Comparison of ENCODE assay signal across 13 cellular contexts in genomic region chr9:129806126-129806525, GRCh38. TPM values are rescaled to one million over a fixed set of nuclear protein-coding genes. Genes with fewer than 3 reads are reported as not detected.
A peak's percentile ranks its signal among the peaks of the same experiment; 100 is the strongest.
DNase-seq lines count a peak whose midpoint lies in the region; ATAC-seq and TF ChIP-seq lines count a peak whose summit lies in the region.
"Had no signal": no experiment of that assay in that cellular context is flagged by ENCODE, and none has a peak within 500 bp of the region (broad histone marks: within the 10 kb centered on the region; RNA-seq: fewer than 3 reads in every experiment).

No MANE protein-coding gene starts in this region.

- H3K9me3 Mint-ChIP-seq in natural killer cell (no peaks in the 10 kb centered on the region), T-cell (no peaks in the 10 kb centered on the region)
- H3K9me3 Mint-ChIP-seq in natural killer cell treated with Interleukin-12 subunit alpha and Interleukin-12 subunit beta and Interleukin-15 and Interleukin-18, amount 100 ng/mL, for 72 hours = no peaks in the 10 kb centered on the region

- DNase-seq in natural killer cell (no peak), T-cell (no peak), left colon (no peak), ecto neural progenitor cell (ENCODE audit: low spot score) (no peak), anterior cingulate cortex (lab: John Stamatoyannopoulos, UW) (no peak), HPDE6-E6E7 (ENCODE audit: extremely low spot score) (no peak)
- DNase-seq in natural killer cell treated with Interleukin-12 subunit alpha and Interleukin-12 subunit beta and Interleukin-15 and Interleukin-18, amount 100 ng/mL, for 72 hours (ENCODE audit: low spot score) = no peak
- DNase-seq: GM23248, mesendoderm, NCI-H187, NCI-H526, upper lobe of right lung had no signal

- CTCF ChIA-PET in T-cell (lab: Charles Lee) = interaction anchor here (0.6 to 0.7 kb wide), 2 partner anchors 690 to 805 kb away, joined by 3 to 5 read pairs; no protein-coding TSS in a partner anchor

- intact Hi-C loops in natural killer cell (cut with micrococcal nuclease) = no loop called here
- intact Hi-C loops in left colon (cut with DNase I, micrococcal nuclease) = no loop called here

- H3K27ac Mint-ChIP-seq in natural killer cell = peak overlapping the region in 1 of 2 donors; percentile 68
- H3K27ac Mint-ChIP-seq in natural killer cell treated with Interleukin-12 subunit alpha and Interleukin-12 subunit beta and Interleukin-15 and Interleukin-18, amount 100 ng/mL, for 72 hours = peak overlapping the region in 1 of 2 donors; percentile 24
- peak overlapping the region; percentile 47 to 66 for H3K27ac Mint-ChIP-seq in T-cell

- H3K4me3 Mint-ChIP-seq in natural killer cell (peak overlapping the region; percentile 38), T-cell (peak overlapping the region in 2 of 3 donors; percentile 31 to 35)
- H3K4me3 Mint-ChIP-seq in natural killer cell treated with Interleukin-12 subunit alpha and Interleukin-12 subunit beta and Interleukin-15 and Interleukin-18, amount 100 ng/mL, for 72 hours = no peak overlapping the region

- no peak for ATAC-seq in natural killer cell
- no peak for ATAC-seq in natural killer cell treated with Interleukin-12 subunit alpha and Interleukin-12 subunit beta and Interleukin-15 and Interleukin-18, amount 100 ng/mL, for 72 hours
- no peak for ATAC-seq in T-cell (replicated peaks in 1 of 4)
- ATAC-seq in left colon = peak; percentile 36
- ATAC-seq in HG03520 (IDR thresholded peaks at IDR 0.05; ENCODE audit: unreplicated experiment) = no peak
- ATAC-seq: upper lobe of right lung had no signal

- H3K4me1 Mint-ChIP-seq in natural killer cell (peaks cover 19 to 30% of the 10 kb centered on the region in 2 donors), T-cell (peaks cover 25 to 37% (median 34%) of the 10 kb centered on the region in 3 donors)
- peaks cover 16 to 17% of the 10 kb centered on the region in 2 donors for H3K4me1 Mint-ChIP-seq in natural killer cell treated with Interleukin-12 subunit alpha and Interleukin-12 subunit beta and Interleukin-15 and Interleukin-18, amount 100 ng/mL, for 72 hours (ENCODE audit: low read depth in 2 of 2)

- H3K36me3 Mint-ChIP-seq in natural killer cell (no peaks in the 10 kb centered on the region), T-cell (peaks cover 28% of the 10 kb centered on the region)
- H3K36me3 Mint-ChIP-seq in natural killer cell treated with Interleukin-12 subunit alpha and Interleukin-12 subunit beta and Interleukin-15 and Interleukin-18, amount 100 ng/mL, for 72 hours = no peaks in the 10 kb centered on the region

- H3K27me3 Mint-ChIP-seq in natural killer cell (ENCODE audit: low read depth in 2 of 2) (no peaks in the 10 kb centered on the region), T-cell (no peaks in the 10 kb centered on the region)
- H3K27me3 Mint-ChIP-seq in natural killer cell treated with Interleukin-12 subunit alpha and Interleukin-12 subunit beta and Interleukin-15 and Interleukin-18, amount 100 ng/mL, for 72 hours = no peaks in the 10 kb centered on the region

- POLR2A ChIA-PET in T-cell (lab: Charles Lee) = no interaction called here

- no peak for TF ChIP-seq CTCF in natural killer cell (IDR thresholded peaks at IDR 0.05)

RNA-seq across cellular contexts. Expression of gene TOR1B, which starts 3.1 kb away (rescaled TPM):
- 10 to 100 TPM; 20.2 to 30.5 (median 23.9) TPM for total RNA-seq in natural killer cell
- total RNA-seq in natural killer cell treated with Interleukin-12 subunit alpha and Interleukin-12 subunit beta and Interleukin-15 and Interleukin-18, amount 100 ng/mL, for 72 hours = 10 to 100 TPM; 23.0 to 24.5 TPM
- total RNA-seq in T-cell = 10 to 100 TPM; 19.3 to 31.0 (median 26.4) TPM
- 10 to 100 TPM; 41.7 to 50.7 TPM for total RNA-seq in left colon

RNA-seq across cellular contexts. Expression of gene TOR1A, which starts 17.8 kb away (rescaled TPM):
- total RNA-seq in natural killer cell (10 to 100 TPM; 26.1 to 36.4 (median 34.8) TPM), T-cell (10 to 100 TPM; 16.6 to 39.3 (median 34.1) TPM), left colon (10 to 100 TPM; 30.7 to 36.9 TPM)
- total RNA-seq in natural killer cell treated with Interleukin-12 subunit alpha and Interleukin-12 subunit beta and Interleukin-15 and Interleukin-18, amount 100 ng/mL, for 72 hours = 10 to 100 TPM; 53.5 to 54.7 TPM

RNA-seq across cellular contexts. Expression of gene C9orf78, which starts 28.9 kb away (rescaled TPM):
- total RNA-seq in natural killer cell (10 to 100 TPM; 93.7 to 97.9 (median 97.6) TPM), T-cell (100 to 1,000 TPM in 1 of 5 donors, 10 to 100 TPM in 4; 80.5 to 112 (median 90.2) TPM), left colon (10 to 100 TPM; 34.6 to 41.3 TPM)
- total RNA-seq in natural killer cell treated with Interleukin-12 subunit alpha and Interleukin-12 subunit beta and Interleukin-15 and Interleukin-18, amount 100 ng/mL, for 72 hours = 10 to 100 TPM; 39.8 to 65.3 TPM

RNA-seq across cellular contexts. Expression of gene USP20, which starts 29.1 kb away (rescaled TPM):
- total RNA-seq in natural killer cell (10 to 100 TPM; 66.8 to 86.1 (median 80.3) TPM), T-cell (100 to 1,000 TPM; 105 to 140 (median 125) TPM), left colon (10 to 100 TPM; 16.0 to 21.9 TPM)
- total RNA-seq in natural killer cell treated with Interleukin-12 subunit alpha and Interleukin-12 subunit beta and Interleukin-15 and Interleukin-18, amount 100 ng/mL, for 72 hours = 10 to 100 TPM; 34.7 to 44.3 TPM

RNA-seq across cellular contexts. Expression of gene PTGES, which starts 53.3 kb away (rescaled TPM):
- under 1 TPM; 0.28 to 0.47 (median 0.39) TPM for total RNA-seq in natural killer cell
- total RNA-seq in natural killer cell treated with Interleukin-12 subunit alpha and Interleukin-12 subunit beta and Interleukin-15 and Interleukin-18, amount 100 ng/mL, for 72 hours = not detected
- not detected for total RNA-seq in T-cell
- total RNA-seq in left colon = 1 to 10 TPM; 2.5 to 5.0 TPM
